ENCODE assay signal across 24 cellular contexts in genomic region chr3:52262447-52262846, GRCh38. TPM values are rescaled to one million over a fixed set of nuclear protein-coding genes. Genes with fewer than 3 reads are reported as not detected.
DNase-seq lines count a peak whose midpoint lies in the region; ATAC-seq lines count a peak whose summit lies in the region.
"Had no signal": no experiment of that assay in that cellular context is flagged by ENCODE, and none has a peak within 500 bp of the region (broad histone marks: within the 10 kb centered on the region; RNA-seq: fewer than 3 reads in every experiment).

No MANE protein-coding gene starts in this region.

- H3K27me3 Mint-ChIP-seq in activated T-cell treated with anti-CD3 and anti-CD28 coated beads, Interleukin-2, amount 50 U/mL, for 24 hours, result no peaks in the 10 kb centered on the region
- H3K27me3 Mint-ChIP-seq in activated T-cell treated with anti-CD3 and anti-CD28 coated beads, Interleukin-2, amount 50 U/mL, for 4 hours (ENCODE audit: low read depth), result no peaks in the 10 kb centered on the region
- no peaks in the 10 kb centered on the region for H3K27me3 Mint-ChIP-seq in activated naive CD8-positive, alpha-beta T cell treated with anti-CD3 and anti-CD28 coated beads for 36 hours
- no peaks in the 10 kb centered on the region for H3K27me3 Mint-ChIP-seq in stimulated activated memory B cell treated with anti-CD40 and anti-IgM and Interleukin-4, amounts not matched to agents 10 μg/mL and 1 μg/mL and 100 μg/mL, for 72 hours
- H3K27me3 Mint-ChIP-seq: type B pancreatic cell had no signal

- peak overlapping the region; percentile 73 for H3K27ac Mint-ChIP-seq in activated T-cell treated with anti-CD3 and anti-CD28 coated beads, Interleukin-2, amount 50 U/mL, for 24 hours
- peak overlapping the region; percentile 79 for H3K27ac Mint-ChIP-seq in activated naive CD8-positive, alpha-beta T cell treated with anti-CD3 and anti-CD28 coated beads for 36 hours
- H3K27ac Mint-ChIP-seq in stimulated activated memory B cell treated with anti-CD40 and anti-IgM and Interleukin-4, amounts not matched to agents 10 μg/mL and 1 μg/mL and 100 μg/mL, for 72 hours, result peak overlapping the region; percentile 61

- ATAC-seq in activated T-cell treated with anti-CD3 and anti-CD28 coated beads, Interleukin-2, amount 50 U/mL, for 4 hours, result no peak
- peak; percentile 74 for ATAC-seq in stimulated activated memory B cell treated with anti-CD40 and anti-IgM and Interleukin-4, amounts not matched to agents 10 μg/mL and 1 μg/mL and 100 μg/mL, for 72 hours
- ATAC-seq: HepG2, left cardiac atrium had no signal

- H3K4me3 Mint-ChIP-seq in activated T-cell treated with anti-CD3 and anti-CD28 coated beads, Interleukin-2, amount 50 U/mL, for 24 hours, result no peak overlapping the region
- H3K4me3 Mint-ChIP-seq in activated T-cell treated with anti-CD3 and anti-CD28 coated beads, Interleukin-2, amount 50 U/mL, for 4 hours, result no peak overlapping the region
- no peak overlapping the region for H3K4me3 Mint-ChIP-seq in activated naive CD8-positive, alpha-beta T cell treated with anti-CD3 and anti-CD28 coated beads for 36 hours
- no peak overlapping the region for H3K4me3 Mint-ChIP-seq in stimulated activated memory B cell treated with anti-CD40 and anti-IgM and Interleukin-4, amounts not matched to agents 10 μg/mL and 1 μg/mL and 100 μg/mL, for 72 hours
- H3K4me3 Mint-ChIP-seq: type B pancreatic cell had no signal

- peaks cover 99% of the 10 kb centered on the region for H3K36me3 Mint-ChIP-seq in activated T-cell treated with anti-CD3 and anti-CD28 coated beads, Interleukin-2, amount 50 U/mL, for 24 hours (ENCODE audit: low read depth)
- peaks cover 71% of the 10 kb centered on the region for H3K36me3 Mint-ChIP-seq in activated T-cell treated with anti-CD3 and anti-CD28 coated beads, Interleukin-2, amount 50 U/mL, for 4 hours (ENCODE audit: insufficient read depth)
- peaks cover 86% of the 10 kb centered on the region for H3K36me3 Mint-ChIP-seq in activated naive CD8-positive, alpha-beta T cell treated with anti-CD3 and anti-CD28 coated beads for 36 hours
- peaks cover 77% of the 10 kb centered on the region for H3K36me3 Mint-ChIP-seq in stimulated activated memory B cell treated with anti-CD40 and anti-IgM and Interleukin-4, amounts not matched to agents 10 μg/mL and 1 μg/mL and 100 μg/mL, for 72 hours

- H3K4me1 Mint-ChIP-seq in activated T-cell treated with anti-CD3 and anti-CD28 coated beads, Interleukin-2, amount 50 U/mL, for 24 hours (ENCODE audit: low read depth), result peaks cover 87% of the 10 kb centered on the region
- peaks cover 79% of the 10 kb centered on the region for H3K4me1 Mint-ChIP-seq in activated T-cell treated with anti-CD3 and anti-CD28 coated beads, Interleukin-2, amount 50 U/mL, for 4 hours (ENCODE audit: low read depth)
- H3K4me1 Mint-ChIP-seq in activated naive CD8-positive, alpha-beta T cell treated with anti-CD3 and anti-CD28 coated beads for 36 hours, result peaks cover 72% of the 10 kb centered on the region
- H3K4me1 Mint-ChIP-seq in stimulated activated memory B cell treated with anti-CD40 and anti-IgM and Interleukin-4, amounts not matched to agents 10 μg/mL and 1 μg/mL and 100 μg/mL, for 72 hours, result peaks cover 35% of the 10 kb centered on the region

- H3K9me3 Mint-ChIP-seq in activated T-cell treated with anti-CD3 and anti-CD28 coated beads, Interleukin-2, amount 50 U/mL, for 24 hours, result no peaks in the 10 kb centered on the region
- H3K9me3 Mint-ChIP-seq in activated T-cell treated with anti-CD3 and anti-CD28 coated beads, Interleukin-2, amount 50 U/mL, for 4 hours, result no peaks in the 10 kb centered on the region
- no peaks in the 10 kb centered on the region for H3K9me3 Mint-ChIP-seq in activated naive CD8-positive, alpha-beta T cell treated with anti-CD3 and anti-CD28 coated beads for 36 hours
- H3K9me3 Mint-ChIP-seq in stimulated activated memory B cell treated with anti-CD40 and anti-IgM and Interleukin-4, amounts not matched to agents 10 μg/mL and 1 μg/mL and 100 μg/mL, for 72 hours, result no peaks in the 10 kb centered on the region
- H3K9me3 Mint-ChIP-seq: type B pancreatic cell had no signal

- DNase-seq in activated T-cell treated with anti-CD3 and anti-CD28 coated beads, Interleukin-2, amount 50 U/mL, for 24 hours, result no peak
- DNase-seq in activated T-cell treated with anti-CD3 and anti-CD28 coated beads, Interleukin-2, amount 50 U/mL, for 4 hours, result no peak
- peak; percentile 47 for DNase-seq in RPMI8226
- DNase-seq in activated naive CD8-positive, alpha-beta T cell treated with anti-CD3 and anti-CD28 coated beads for 36 hours, result no peak
- DNase-seq in pons (ENCODE audit: low spot score), result no peak
- no peak for DNase-seq in NCI-H446 treated with DMSO at 0.1 percent for 48 hours (lab: John Stamatoyannopoulos, UW)
- DNase-seq in hypothalamus (lab: John Stamatoyannopoulos, UW), result no peak
- DNase-seq: ACHN; activated CD4-positive, CD25-positive, alpha-beta regulatory T cell; activated gamma-delta T cell treated with Interleukin-2 at 50 U/mL for 16 hours; cerebellar nuclear complex; head of caudate nucleus; left cardiac atrium; NCI-H510A; NK-92 treated with Interleukin-12 subunit alpha and Interleukin-12 subunit beta, amount 100 ng/mL, for 24 hours; Peyer's patch; spleen; stimulated activated CD4-positive, alpha-beta T cell treated with anti-CD3 and anti-CD28 coated beads, Interleukin-4, amount 100 ng/mL, for 24 hours had no signal

RNA-seq across cellular contexts. Expression of gene WDR82, which starts 16.0 kb away (rescaled TPM):
- 100 to 1,000 TPM; 107 to 119 (median 115) TPM for total RNA-seq in activated T-cell treated with anti-CD3 and anti-CD28 coated beads, Interleukin-2, amount 50 U/mL, for 4 hours
- 100 to 1,000 TPM; 121 to 123 TPM for total RNA-seq in activated naive CD8-positive, alpha-beta T cell treated with anti-CD3 and anti-CD28 coated beads for 36 hours

RNA-seq across cellular contexts. Expression of gene PPM1M, which starts 16.9 kb away (rescaled TPM):
- total RNA-seq in activated T-cell treated with anti-CD3 and anti-CD28 coated beads, Interleukin-2, amount 50 U/mL, for 4 hours, result 10 to 100 TPM; 26.6 to 40.0 (median 39.7) TPM
- 10 to 100 TPM; 69.7 to 74.9 TPM for total RNA-seq in activated naive CD8-positive, alpha-beta T cell treated with anti-CD3 and anti-CD28 coated beads for 36 hours

RNA-seq across cellular contexts. Expression of gene TWF2, which starts 23.5 kb away (rescaled TPM):
- 10 to 100 TPM; 69.7 to 76.5 (median 72.8) TPM for total RNA-seq in activated T-cell treated with anti-CD3 and anti-CD28 coated beads, Interleukin-2, amount 50 U/mL, for 4 hours
- 100 to 1,000 TPM; 127 to 134 TPM for total RNA-seq in activated naive CD8-positive, alpha-beta T cell treated with anti-CD3 and anti-CD28 coated beads for 36 hours

RNA-seq across cellular contexts. Expression of gene GLYCTK, which starts 25.2 kb away (rescaled TPM):
- 10 to 100 TPM; 13.0 to 15.5 (median 13.3) TPM for total RNA-seq in activated T-cell treated with anti-CD3 and anti-CD28 coated beads, Interleukin-2, amount 50 U/mL, for 4 hours
- total RNA-seq in activated naive CD8-positive, alpha-beta T cell treated with anti-CD3 and anti-CD28 coated beads for 36 hours, result 10 to 100 TPM; 16.1 to 17.2 TPM

RNA-seq across cellular contexts. Expression of gene TLR9, which starts 37.0 kb away (rescaled TPM):
- total RNA-seq in activated T-cell treated with anti-CD3 and anti-CD28 coated beads, Interleukin-2, amount 50 U/mL, for 4 hours, result under 1 TPM in 1 of 3 donors, not detected in 2; 0.18 TPM
- total RNA-seq in activated naive CD8-positive, alpha-beta T cell treated with anti-CD3 and anti-CD28 coated beads for 36 hours, result 1 to 10 TPM in 1 of 2 experiments, under 1 TPM in 1; 0.85 to 1.4 TPM
- total RNA-seq: H4, HepG2, osteocyte, SJSA1 had no signal
